Comparison of ENCODE assay signal across 3 cellular contexts in genomic region chr15:21397656-21398055, GRCh38. TPM values are rescaled to one million over a fixed set of nuclear protein-coding genes. Genes with fewer than 3 reads are reported as not detected.
"Had no signal": no experiment of that assay in that cellular context is flagged by ENCODE, and none has a peak within 500 bp of the region (broad histone marks: within the 10 kb centered on the region; RNA-seq: fewer than 3 reads in every experiment).

No MANE protein-coding gene starts in this region.

RNA-seq across cellular contexts. Expression of gene POTEB3, which starts 42.6 kb away (rescaled TPM):
- total RNA-seq: LHCN-M2, M059J, MCF 10A had no signal
